ENCODE assay signal across 10 cellular contexts in genomic region chr3:174620138-174620537, GRCh38.
A peak's percentile ranks its signal among the peaks of the same experiment; 100 is the strongest.
DNase-seq lines count a peak whose midpoint lies in the region; ATAC-seq, FAIRE-seq and TF ChIP-seq lines count a peak whose summit lies in the region.
"Had no signal": no experiment of that assay in that cellular context is flagged by ENCODE, and none has a peak within 500 bp of the region (broad histone marks: within the 10 kb centered on the region; RNA-seq: fewer than 3 reads in every experiment).

No MANE protein-coding gene starts in this region.

- no peak overlapping the region for H2AFZ ChIP-seq in keratinocyte (ENCODE audit: control insufficient read depth, low read length)

- H3K9me3 ChIP-seq in keratinocyte (ENCODE audit: control insufficient read depth, low read depth, low read length): no peaks in the 10 kb centered on the region
- H3K9me3 ChIP-seq: suprapubic skin had no signal

- TF ChIP-seq CTCF in CD14-positive monocyte (IDR thresholded peaks at IDR 0.05) (peak; percentile 60), WTC11 (IDR thresholded peaks at IDR 0.05) (no peak), keratinocyte (optimal IDR thresholded peaks at IDR 0.05 in 1 of 3, IDR thresholded peaks at IDR 0.05 in 1 of 3, conservative IDR thresholded peaks at IDR 0.05 in 1 of 3; ENCODE audit: extremely low read depth in 1 of 3, insufficient read depth in 2 of 3, low read length in 3 of 3) (peak in 2 of 3 experiments; percentile 15 to 30)

- intact Hi-C loops in CD14-positive monocyte (cut with micrococcal nuclease): no loop called here
- intact Hi-C loops in activated CD4-positive, alpha-beta memory T cell treated with anti-CD3 and anti-CD28 coated beads for 36 hours (cut with micrococcal nuclease): no loop called here

- H3K79me2 ChIP-seq in keratinocyte (ENCODE audit: control insufficient read depth, insufficient read depth, low read length): no peaks in the 10 kb centered on the region

- no peaks in the 10 kb centered on the region for H3K27me3 Mint-ChIP-seq in CD14-positive monocyte (ENCODE audit: low read depth in 3 of 3)
- no peaks in the 10 kb centered on the region for H3K27me3 Mint-ChIP-seq in WTC11 (ENCODE audit: low read depth)
- H3K27me3 Mint-ChIP-seq in activated CD4-positive, alpha-beta memory T cell treated with anti-CD3 and anti-CD28 coated beads for 36 hours: no peaks in the 10 kb centered on the region

- H3K4me1 ChIP-seq in keratinocyte (ENCODE audit: control insufficient read depth, extremely low read depth, insufficient read depth, low read length): no peaks in the 10 kb centered on the region
- H3K4me1 ChIP-seq: suprapubic skin had no signal

- H3K4me3 Mint-ChIP-seq in CD14-positive monocyte: no peak overlapping the region
- no peak overlapping the region for H3K4me3 Mint-ChIP-seq in WTC11
- H3K4me3 Mint-ChIP-seq in activated CD4-positive, alpha-beta memory T cell treated with anti-CD3 and anti-CD28 coated beads for 36 hours: no peak overlapping the region

- peak; percentile 20; the same call in 1 of the 2 replicates for ATAC-seq in WTC11
- no peak for ATAC-seq in HG02884 (IDR thresholded peaks at IDR 0.05; ENCODE audit: unreplicated experiment)
- ATAC-seq in GM18873 (IDR thresholded peaks at IDR 0.05; ENCODE audit: low FRiP score, unreplicated experiment): no peak

- no peak overlapping the region for H3K27ac ChIP-seq in keratinocyte (ENCODE audit: control insufficient read depth, insufficient read depth, low read length)
- H3K27ac ChIP-seq: suprapubic skin had no signal

- H3K36me3 Mint-ChIP-seq in CD14-positive monocyte: no peaks in the 10 kb centered on the region
- H3K36me3 Mint-ChIP-seq in WTC11: no peaks in the 10 kb centered on the region
- H3K36me3 Mint-ChIP-seq in activated CD4-positive, alpha-beta memory T cell treated with anti-CD3 and anti-CD28 coated beads for 36 hours: no peaks in the 10 kb centered on the region

- no peaks in the 10 kb centered on the region for H4K20me1 ChIP-seq in keratinocyte (ENCODE audit: control insufficient read depth, extremely low read depth, insufficient read depth, low read length)

- no peak overlapping the region for H3K4me2 ChIP-seq in keratinocyte (ENCODE audit: control insufficient read depth, extremely low read depth, insufficient read depth, low read depth, low read length)

- CTCF ChIA-PET in WTC11 (lab: Charles Lee): no interaction called here
- CTCF ChIA-PET in activated CD4-positive, alpha-beta memory T cell treated with anti-CD3 and anti-CD28 coated beads for 36 hours (lab: Charles Lee): no interaction called here

- FAIRE-seq in keratinocyte (lab: Jason Lieb, UNC): no peak

- peaks cover 20% of the 10 kb centered on the region for H3K4me1 Mint-ChIP-seq in CD14-positive monocyte
- peaks cover 5% of the 10 kb centered on the region; the same call in 1 of the 2 replicates for H3K4me1 Mint-ChIP-seq in WTC11
- H3K4me1 Mint-ChIP-seq in activated CD4-positive, alpha-beta memory T cell treated with anti-CD3 and anti-CD28 coated beads for 36 hours (ENCODE audit: low read depth): no peaks in the 10 kb centered on the region

- H3K4me3 ChIP-seq in keratinocyte (ENCODE audit: control insufficient read depth in 2 of 3, extremely low read depth in 1 of 3, insufficient read depth in 2 of 3, low read depth in 1 of 3, low read length in 3 of 3): no peak overlapping the region
- H3K4me3 ChIP-seq: suprapubic skin had no signal

- DNase-seq in CD14-positive monocyte (ENCODE audit: low spot score) (no peak), HT-29 (ENCODE audit: low spot score) (peak; percentile 38), WTC11 (ENCODE audit: low spot score) (no peak), keratinocyte (ENCODE audit: low read depth, low spot score) (no peak), foreskin melanocyte (no peak)
- no peak for DNase-seq in activated CD4-positive, alpha-beta memory T cell treated with anti-CD3 and anti-CD28 coated beads for 36 hours
- DNase-seq: activated CD4-positive, alpha-beta T cell treated with anti-CD3 and anti-CD28 coated beads for 48 hours had no signal

- no peak overlapping the region for H3K27ac Mint-ChIP-seq in CD14-positive monocyte
- H3K27ac Mint-ChIP-seq in WTC11: no peak overlapping the region
- H3K27ac Mint-ChIP-seq in activated CD4-positive, alpha-beta memory T cell treated with anti-CD3 and anti-CD28 coated beads for 36 hours: no peak overlapping the region

- no peaks in the 10 kb centered on the region for H3K36me3 ChIP-seq in keratinocyte (ENCODE audit: control insufficient read depth in 2 of 2, extremely low read depth in 1 of 2, insufficient read depth in 2 of 2, low read length in 2 of 2)
- H3K36me3 ChIP-seq: suprapubic skin had no signal

- dilution Hi-C loops in keratinocyte (cut with MboI; ENCODE audit: extremely low pct_ligation_motif_present, low sequenced_read_pairs): no loop called here

- no peaks in the 10 kb centered on the region for H3K9me1 ChIP-seq in keratinocyte (ENCODE audit: control insufficient read depth, extremely low read depth, insufficient read depth, low read length)

- no peaks in the 10 kb centered on the region for H3K27me3 ChIP-seq in keratinocyte (ENCODE audit: control insufficient read depth, extremely low read depth, insufficient read depth, low read length)
- H3K27me3 ChIP-seq: suprapubic skin had no signal

- H3K9ac ChIP-seq in keratinocyte (ENCODE audit: control insufficient read depth, extremely low read depth, insufficient read depth, low read length): no peak overlapping the region

- POLR2A ChIA-PET in WTC11 (lab: Charles Lee): no interaction called here
- POLR2A ChIA-PET in activated CD4-positive, alpha-beta memory T cell treated with anti-CD3 and anti-CD28 coated beads for 36 hours (lab: Charles Lee): no interaction called here

- H3K9me3 Mint-ChIP-seq in CD14-positive monocyte (peaks cover 0 to 7% (median 0%) of the 10 kb centered on the region in 7 donors), WTC11 (no peaks in the 10 kb centered on the region)
- H3K9me3 Mint-ChIP-seq in activated CD4-positive, alpha-beta memory T cell treated with anti-CD3 and anti-CD28 coated beads for 36 hours: no peaks in the 10 kb centered on the region

TF ChIP-seq in WTC11, 78 proteins besides CTCF, POLR2A, EP300 and RAD21 (continues in another document):
- TF ChIP-seq NR3C1 (CRISPR knock-in tag; conservative IDR thresholded peaks at IDR 0.05; ENCODE audit: low read depth): no peak
- TF ChIP-seq PRRX2 (CRISPR knock-in tag; IDR thresholded peaks at IDR 0.05): no peak
- TF ChIP-seq, protein P1, sequence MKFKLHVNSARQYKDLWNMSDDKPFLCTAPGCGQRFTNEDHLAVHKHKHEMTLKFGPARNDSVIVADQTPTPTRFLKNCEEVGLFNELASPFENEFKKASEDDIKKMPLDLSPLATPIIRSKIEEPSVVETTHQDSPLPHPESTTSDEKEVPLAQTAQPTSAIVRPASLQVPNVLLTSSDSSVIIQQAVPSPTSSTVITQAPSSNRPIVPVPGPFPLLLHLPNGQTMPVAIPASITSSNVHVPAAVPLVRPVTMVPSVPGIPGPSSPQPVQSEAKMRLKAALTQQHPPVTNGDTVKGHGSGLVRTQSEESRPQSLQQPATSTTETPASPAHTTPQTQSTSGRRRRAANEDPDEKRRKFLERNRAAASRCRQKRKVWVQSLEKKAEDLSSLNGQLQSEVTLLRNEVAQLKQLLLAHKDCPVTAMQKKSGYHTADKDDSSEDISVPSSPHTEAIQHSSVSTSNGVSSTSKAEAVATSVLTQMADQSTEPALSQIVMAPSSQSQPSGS (CRISPR knock-in tag; IDR thresholded peaks at IDR 0.05; ENCODE audit: borderline replicate concordance, low read depth): no peak
- TF ChIP-seq, protein P2, sequence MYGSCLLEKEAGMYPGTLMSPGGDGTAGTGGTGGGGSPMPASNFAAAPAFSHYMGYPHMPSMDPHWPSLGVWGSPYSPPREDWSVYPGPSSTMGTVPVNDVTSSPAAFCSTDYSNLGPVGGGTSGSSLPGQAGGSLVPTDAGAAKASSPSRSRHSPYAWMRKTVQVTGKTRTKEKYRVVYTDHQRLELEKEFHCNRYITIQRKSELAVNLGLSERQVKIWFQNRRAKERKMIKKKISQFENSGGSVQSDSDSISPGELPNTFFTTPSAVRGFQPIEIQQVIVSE (CRISPR knock-in tag; IDR thresholded peaks at IDR 0.05; ENCODE audit: borderline replicate concordance): no peak
- no peak for TF ChIP-seq TCF7 (CRISPR knock-in tag; IDR thresholded peaks at IDR 0.05; ENCODE audit: low read depth)
- TF ChIP-seq NR1H2 (CRISPR knock-in tag; IDR thresholded peaks at IDR 0.05): no peak
- no peak for TF ChIP-seq JUN (CRISPR knock-in tag; IDR thresholded peaks at IDR 0.05)
- no peak for TF ChIP-seq NR2C2 (CRISPR knock-in tag; IDR thresholded peaks at IDR 0.05)
- no peak for TF ChIP-seq PRDM15 (CRISPR knock-in tag; IDR thresholded peaks at IDR 0.05)
- no peak for TF ChIP-seq ATF1 (CRISPR knock-in tag; IDR thresholded peaks at IDR 0.05)
